23 cellular contexts compared by ENCODE assay signal in the genomic region with DNA sequence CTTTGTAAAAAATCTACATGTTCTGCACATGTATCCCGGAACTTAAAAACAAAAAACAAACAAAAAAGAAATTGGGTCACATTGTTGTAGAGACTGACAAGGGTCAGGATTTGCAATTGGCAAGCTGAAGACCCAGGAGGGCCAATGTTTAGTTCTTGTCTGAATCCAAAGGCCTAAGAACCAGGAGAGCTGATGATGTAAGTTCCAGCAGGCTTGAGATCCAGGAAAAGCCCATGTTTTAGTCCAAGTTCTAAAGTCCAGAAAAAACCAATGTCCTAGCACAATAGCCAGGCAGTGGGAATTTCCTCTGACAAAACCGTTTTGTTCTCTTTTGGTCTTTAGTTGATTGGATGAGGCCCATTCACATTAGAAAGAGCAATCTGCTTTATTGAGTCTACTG.
DNase-seq lines count a peak whose midpoint lies in the region; ATAC-seq, FAIRE-seq and TF ChIP-seq lines count a peak whose summit lies in the region.
"Had no signal": no experiment of that assay in that cellular context is flagged by ENCODE, and none has a peak within 500 bp of the region (broad histone marks: within the 10 kb centered on the region; RNA-seq: fewer than 3 reads in every experiment).

No MANE protein-coding gene starts in this region.

- TF ChIP-seq CTCF in liver (IDR thresholded peaks at IDR 0.05; ENCODE audit: low read depth, low read length, missing input control) (no peak), HepG2 (CRISPR knock-in tag; IDR thresholded peaks at IDR 0.05) (no peak), right lobe of liver (IDR thresholded peaks at IDR 0.05) (no peak)

- ATAC-seq in Right ventricle myocardium inferior (peak; percentile 84), HepG2 (no peak), right lobe of liver (peak in 3 of 4 donors; percentile 45 to 64 (median 64))
- ATAC-seq: CD8-positive, alpha-beta T cell; GM12878 had no signal

- DNase-seq in Right ventricle myocardium inferior (ENCODE audit: missing footprints) (no peak), cardiac septum (ENCODE audit: low spot score) (no peak), HepG2 (ENCODE audit: low spot score) (no peak), right lobe of liver (no peak), GOT3 (lab: John Stamatoyannopoulos, UW) (no peak)
- DNase-seq: Caco-2; CD4-positive, CD25-positive, alpha-beta regulatory T cell; CD8-positive, alpha-beta T cell; DMS 273 treated with DMSO at 0.1 percent for 48 hours; DMS79; EL; GDM1; GM23248; HFFc6 had no signal

- CTCF ChIA-PET in HepG2 (lab: Yijun Ruan, JAX; ENCODE audit: low intra/inter-chr PET ratio, low total read pairs), result no interaction called here

- TF ChIP-seq RAD21 in liver (IDR thresholded peaks at IDR 0.05), result no peak
- no peak for TF ChIP-seq RAD21 in HepG2 (CRISPR knock-in tag; IDR thresholded peaks at IDR 0.05)

- no peak overlapping the region for H3K27ac ChIP-seq in liver (ENCODE audit: low read depth in 1 of 2, low read length in 2 of 2)
- no peak overlapping the region for H3K27ac ChIP-seq in HepG2 (ENCODE audit: extremely low read length, insufficient read depth, low read length)
- H3K27ac ChIP-seq in right lobe of liver, result no peak overlapping the region
- H3K27ac ChIP-seq: 22Rv1, BLaER1, C4-2B, GM23248 had no signal

- no peak overlapping the region for H3K9ac ChIP-seq in liver (ENCODE audit: low read depth in 1 of 2, low read length in 2 of 2)
- no peak overlapping the region for H3K9ac ChIP-seq in HepG2 (ENCODE audit: insufficient read depth, low read depth, low read length)
- H3K9ac ChIP-seq: BLaER1, GM23248 had no signal

- in situ Hi-C loops in HepG2 (cut with HindIII; ENCODE audit: extremely low pct_ligation_motif_present, low pct_unique_long_range_greater_than_20kb), result no loop called here

- no peak overlapping the region for H3K4me3 ChIP-seq in liver (ENCODE audit: low read depth in 1 of 3, low read length in 3 of 3)
- no peak overlapping the region for H3K4me3 ChIP-seq in HepG2 (replicated peaks in 1 of 3; ENCODE audit: insufficient read depth in 1 of 3, low read depth in 2 of 3, low read length in 3 of 3)
- no peak overlapping the region for H3K4me3 ChIP-seq in right lobe of liver
- H3K4me3 ChIP-seq: BLaER1, GM12878, GM23248, HAP-1 had no signal

- H3K27me3 ChIP-seq in liver (ENCODE audit: control insufficient read depth in 4 of 4, insufficient read depth in 4 of 4, low read length in 3 of 4), result peaks cover 0 to 3% (median 1%) of the 10 kb centered on the region in 4 donors
- H3K27me3 ChIP-seq in HepG2 (ENCODE audit: control insufficient read depth in 1 of 2, insufficient read depth in 2 of 2, low read length in 2 of 2), result no peaks in the 10 kb centered on the region
- H3K27me3 ChIP-seq in right lobe of liver, result no peaks in the 10 kb centered on the region
- H3K27me3 ChIP-seq: BLaER1 had no signal

- H3K36me3 ChIP-seq in liver (ENCODE audit: control insufficient read depth in 4 of 4, insufficient read depth in 3 of 4, low read depth in 1 of 4, low read length in 3 of 4), result no peaks in the 10 kb centered on the region
- H3K36me3 ChIP-seq in HepG2 (replicated peaks in 1 of 2; ENCODE audit: control insufficient read depth in 1 of 2, insufficient read depth in 2 of 2, low read length in 2 of 2), result no peaks in the 10 kb centered on the region
- no peaks in the 10 kb centered on the region for H3K36me3 ChIP-seq in right lobe of liver
- H3K36me3 ChIP-seq: BLaER1, HAP-1 had no signal

- WGBS in liver, result 63% methylated on average over 2 of the region's 2 CpGs
- WGBS in HepG2 (ENCODE audit: low lambda C conversion rate), result 46% methylated on average over 2 of the region's 2 CpGs
- 60% methylated on average over 2 of the region's 2 CpGs for WGBS in right lobe of liver (ENCODE audit: insufficient coverage, low coverage, low lambda C conversion rate, missing lambda C conversion rate)

- H4K20me1 ChIP-seq in HepG2 (ENCODE audit: insufficient read depth, low read length), result no peaks in the 10 kb centered on the region
- H4K20me1 ChIP-seq: BLaER1 had no signal

- TF ChIP-seq POLR2A in HepG2 (IDR thresholded peaks at IDR 0.05; ENCODE audit: insufficient read depth in 1 of 2, low read depth in 2 of 2, low read length in 2 of 2), result no peak
- TF ChIP-seq POLR2A in right lobe of liver (IDR thresholded peaks at IDR 0.05), result no peak

- no peaks in the 10 kb centered on the region for H3K9me3 ChIP-seq in liver (ENCODE audit: control insufficient read depth in 4 of 4, low read length in 3 of 4)
- H3K9me3 ChIP-seq in HepG2 (ENCODE audit: low read length), result no peaks in the 10 kb centered on the region
- no peaks in the 10 kb centered on the region for H3K9me3 ChIP-seq in right lobe of liver
- H3K9me3 ChIP-seq: BLaER1, Caco-2 had no signal

- H3K4me2 ChIP-seq in HepG2 (ENCODE audit: low read depth, low read length), result no peak overlapping the region
- H3K4me2 ChIP-seq: BLaER1 had no signal

- no TSS peak for BruUV-seq in HepG2 (replicated peaks; lab: Mats Ljungman, UMichigan)

- TF ChIP-seq EP300 in HepG2 (IDR thresholded peaks at IDR 0.05; ENCODE audit: low read depth in 2 of 2, low read length in 2 of 2) (no peak), HepG2 (CRISPR knock-in tag; IDR thresholded peaks at IDR 0.05; ENCODE audit: borderline replicate concordance) (no peak)

- no peak overlapping the region for H2AFZ ChIP-seq in HepG2 (ENCODE audit: low read length)
- H2AFZ ChIP-seq: GM23248 had no signal

- H3K79me2 ChIP-seq in HepG2 (ENCODE audit: insufficient read depth, low read length), result no peaks in the 10 kb centered on the region

- FAIRE-seq in HepG2 (lab: Jason Lieb, UNC), result no peak
- FAIRE-seq: A204.1, GM12878, GM19239, H54 had no signal

- intact Hi-C loops in Right ventricle myocardium inferior (cut with DNase I) (no loop called here), cardiac septum (cut with DNase I) (no loop called here), HepG2 (cut with micrococcal nuclease; ENCODE audit: unreplicated experiment) (no loop called here), right lobe of liver (cut with DNase I) (no loop called here)

- H3K4me1 ChIP-seq in liver (ENCODE audit: control insufficient read depth in 4 of 4, insufficient read depth in 4 of 4, low read length in 3 of 4) (no peaks in the 10 kb centered on the region), HepG2 (ENCODE audit: insufficient read depth, low read length) (no peaks in the 10 kb centered on the region), right lobe of liver (no peaks in the 10 kb centered on the region)
- H3K4me1 ChIP-seq: BLaER1, Caco-2, HAP-1 had no signal

- POLR2A ChIA-PET in HepG2 (lab: Yijun Ruan, JAX), result no interaction called here

TF ChIP-seq in liver, 16 proteins besides CTCF, POLR2A, EP300 and RAD21 (continues in another document):
- TF ChIP-seq, protein P1, sequence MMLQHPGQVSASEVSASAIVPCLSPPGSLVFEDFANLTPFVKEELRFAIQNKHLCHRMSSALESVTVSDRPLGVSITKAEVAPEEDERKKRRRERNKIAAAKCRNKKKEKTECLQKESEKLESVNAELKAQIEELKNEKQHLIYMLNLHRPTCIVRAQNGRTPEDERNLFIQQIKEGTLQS (IDR thresholded peaks at IDR 0.05), result no peak
- peak; percentile 20 to 51 for TF ChIP-seq HNF4A (conservative IDR thresholded peaks at IDR 0.05)

TF ChIP-seq in HepG2, 621 proteins besides CTCF, POLR2A, EP300 and RAD21:
- TF ChIP-seq, protein P2, sequence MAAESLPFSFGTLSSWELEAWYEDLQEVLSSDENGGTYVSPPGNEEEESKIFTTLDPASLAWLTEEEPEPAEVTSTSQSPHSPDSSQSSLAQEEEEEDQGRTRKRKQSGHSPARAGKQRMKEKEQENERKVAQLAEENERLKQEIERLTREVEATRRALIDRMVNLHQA (CRISPR knock-in tag; IDR thresholded peaks at IDR 0.05), result no peak
- TF ChIP-seq KLF15 (CRISPR knock-in tag; IDR thresholded peaks at IDR 0.05; ENCODE audit: borderline replicate concordance), result no peak
- TF ChIP-seq, protein P3, sequence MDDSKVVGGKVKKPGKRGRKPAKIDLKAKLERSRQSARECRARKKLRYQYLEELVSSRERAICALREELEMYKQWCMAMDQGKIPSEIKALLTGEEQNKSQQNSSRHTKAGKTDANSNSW (CRISPR knock-in tag; IDR thresholded peaks at IDR 0.05; ENCODE audit: borderline replicate concordance), result no peak
- no peak for TF ChIP-seq ZBTB7B (CRISPR knock-in tag; IDR thresholded peaks at IDR 0.05)
- no peak for TF ChIP-seq ATAD3A (CRISPR knock-in tag; IDR thresholded peaks at IDR 0.05)
- TF ChIP-seq, protein P4, sequence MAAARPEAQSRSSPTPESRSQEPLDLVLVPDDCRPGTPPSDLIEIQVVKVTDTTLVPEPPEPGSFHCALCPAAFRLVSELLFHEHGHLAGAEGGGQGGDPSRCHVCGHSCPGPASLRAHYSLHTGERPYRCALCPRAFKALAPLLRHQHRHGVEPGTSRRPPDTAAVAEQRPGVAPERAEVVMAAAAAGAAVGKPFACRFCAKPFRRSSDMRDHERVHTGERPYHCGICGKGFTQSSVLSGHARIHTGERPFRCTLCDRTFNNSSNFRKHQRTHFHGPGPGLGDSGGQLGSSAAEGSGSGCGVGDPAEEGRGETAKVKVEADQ (CRISPR knock-in tag; IDR thresholded peaks at IDR 0.05; ENCODE audit: borderline replicate concordance), result no peak
- no peak for TF ChIP-seq SYNCRIP (IDR thresholded peaks at IDR 0.05; ENCODE audit: insufficient read depth, low read depth, low read length)
- no peak for TF ChIP-seq HNRNPUL1 (IDR thresholded peaks at IDR 0.05; ENCODE audit: low read depth, low read length)
- TF ChIP-seq TBL1XR1 (IDR thresholded peaks at IDR 0.05; ENCODE audit: borderline replicate concordance, low read length, partially characterized antibody), result no peak
- no peak for TF ChIP-seq LBX2 (CRISPR knock-in tag; IDR thresholded peaks at IDR 0.05; ENCODE audit: borderline replicate concordance)
TF ChIP-seq in HepG2: peak in this region for 0.
